8 cellular contexts compared by ENCODE assay signal in the genomic region with DNA sequence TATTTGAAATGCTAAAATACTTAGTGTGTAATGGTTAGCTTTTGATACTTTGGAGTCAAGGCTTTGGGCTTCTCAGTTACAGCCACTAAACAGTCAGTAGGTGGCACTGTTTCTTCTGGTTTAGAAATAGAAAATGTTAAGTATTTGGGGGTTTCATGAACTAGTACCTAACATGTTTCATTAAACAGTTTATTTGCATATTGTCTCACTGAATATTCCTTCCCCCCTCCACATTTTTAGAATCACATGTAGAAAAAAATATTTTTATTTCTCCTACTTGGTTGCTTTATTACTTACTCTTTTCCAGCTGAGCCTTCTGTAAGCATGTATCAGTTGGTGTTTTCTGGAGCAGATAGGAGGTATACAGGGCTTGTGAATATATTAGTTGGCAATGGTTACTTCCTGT. TPM values are rescaled to one million over a fixed set of nuclear protein-coding genes. Genes with fewer than 3 reads are reported as not detected.
DNase-seq lines count a peak whose midpoint lies in the region; ATAC-seq and TF ChIP-seq lines count a peak whose summit lies in the region.

No MANE protein-coding gene starts in this region.

- POLR2A ChIA-PET in RWPE1 (lab: Yijun Ruan, JAX; ENCODE audit: low non-redundant PET) = no interaction called here

- no peak for TF ChIP-seq POLR2A in ovary (IDR thresholded peaks at IDR 0.05)

- CTCF ChIA-PET in RWPE1 (lab: Yijun Ruan, JAX) = interaction anchor here (0.6 to 1.3 kb wide), 20 partner anchors 11 to 663 kb away, joined by 3 to 8 read pairs (median 4); partner anchors contain the start of gene IPO11

- TF ChIP-seq CTCF in RWPE1 (conservative IDR thresholded peaks at IDR 0.05; ENCODE audit: low read depth) (peak; percentile 89), fibroblast of lung (conservative IDR thresholded peaks at IDR 0.05 in 1 of 2, IDR thresholded peaks at IDR 0.05 in 1 of 2; ENCODE audit: low read depth in 1 of 2, low read length in 2 of 2) (peak; percentile 71 to 87), ovary (IDR thresholded peaks at IDR 0.05) (peak; percentile 48 to 72 (median 65))

- H3K27me3 ChIP-seq in fibroblast of lung (ENCODE audit: control insufficient read depth, insufficient read depth, low read length) (no peaks in the 10 kb centered on the region), ovary (no peaks in the 10 kb centered on the region)

- H2AFZ ChIP-seq in fibroblast of lung (ENCODE audit: low read length) = no peak overlapping the region

- no peak overlapping the region for H3K4me2 ChIP-seq in fibroblast of lung (ENCODE audit: extremely low read depth, insufficient read depth, low read length)

- H3K36me3 ChIP-seq in fibroblast of lung (ENCODE audit: control insufficient read depth, insufficient read depth, low read length) (no peaks in the 10 kb centered on the region), ovary (no peaks in the 10 kb centered on the region)

- intact Hi-C loops in ovary (cut with DNase I) = loop anchor here in 2 of 4 donors (5.0 to 10.0 kb wide), 2 partner anchors 314 to 1502 kb away; partner anchors contain the start of gene HTR1A (in 1 of the 2)

- H3K4me3 ChIP-seq in fibroblast of lung (replicated peaks in 1 of 4; ENCODE audit: control extremely low read depth in 1 of 4, insufficient read depth in 1 of 4, low read depth in 3 of 4, low read length in 4 of 4) = no peak overlapping the region
- H3K4me3 ChIP-seq in ovary = no peak overlapping the region

- H3K79me2 ChIP-seq in fibroblast of lung (ENCODE audit: control insufficient read depth, insufficient read depth, low read length) = no peaks in the 10 kb centered on the region

- no peaks in the 10 kb centered on the region for H3K9me3 ChIP-seq in fibroblast of lung (ENCODE audit: control insufficient read depth, insufficient read depth, low read depth, low read length)
- H3K9me3 ChIP-seq in ovary = no peaks in the 10 kb centered on the region

- no peaks in the 10 kb centered on the region for H4K20me1 ChIP-seq in fibroblast of lung (ENCODE audit: control insufficient read depth, extremely low read depth, insufficient read depth, low read length)

- H3K27ac ChIP-seq in RWPE1 (no peak overlapping the region), fibroblast of lung (ENCODE audit: insufficient read depth, low read length) (no peak overlapping the region), ovary (peak overlapping the region in 1 of 2 donors; percentile 9)

- no peak overlapping the region for H3K9ac ChIP-seq in fibroblast of lung (ENCODE audit: insufficient read depth, low read length)

- DNase-seq in SIG-M5 treated with dmso at 0.1 percent for 504 hours (lab: John Stamatoyannopoulos, UW; ENCODE audit: unreplicated experiment) = peak; percentile 61
- DNase-seq in SIG-M5 (lab: John Stamatoyannopoulos, UW) = no peak
- DNase-seq in RWPE1 (ENCODE audit: low spot score) = peak; percentile 23
- DNase-seq in fibroblast of lung (ENCODE audit: low read depth in 2 of 2) = peak; percentile 51 to 75
- no peak for DNase-seq in ovary
- no peak for DNase-seq in activated naive CD4-positive, alpha-beta T cell (lab: John Stamatoyannopoulos, UW)

- TF ChIP-seq EP300 in ovary (IDR thresholded peaks at IDR 0.05) = no peak

- H3K4me1 ChIP-seq in fibroblast of lung (ENCODE audit: control insufficient read depth, extremely low read depth, insufficient read depth, low read length) (no peaks in the 10 kb centered on the region), ovary (ENCODE audit: insufficient read depth) (peaks cover 4% of the 10 kb centered on the region)

- peak; percentile 82 for ATAC-seq in GM21515 (IDR thresholded peaks at IDR 0.05; ENCODE audit: unreplicated experiment)
- ATAC-seq in HG03571 (IDR thresholded peaks at IDR 0.05; ENCODE audit: unreplicated experiment) = peak; percentile 81

RNA-seq across cellular contexts. Expression of gene IPO11, which starts 48.0 kb away (rescaled TPM):
- total RNA-seq in fibroblast of lung (23.6 and 28.2 TPM in 2 replicates), ovary (10 to 100 TPM; 22.5 to 40.3 (median 26.4) TPM)
- polyA plus RNA-seq in fibroblast of lung (19.9 and 20.2 TPM in 2 replicates), ovary (10 to 100 TPM; 10.4 to 23.3 TPM)
- polyA plus RNA-seq in fibroblast of lung (2012) = 14.2 and 18.5 TPM in 2 replicates
- polyA minus RNA-seq in fibroblast of lung (ENCODE audit: low replicate concordance) = 28.7 and 64.4 TPM in 2 replicates

RNA-seq across cellular contexts. Expression of gene DIMT1, which starts 56.9 kb away (rescaled TPM):
- total RNA-seq in fibroblast of lung = 20.8 and 26.4 TPM in 2 replicates
- 40.2 and 41.3 TPM in 2 replicates for polyA plus RNA-seq in fibroblast of lung
- polyA plus RNA-seq in fibroblast of lung (2012) = 26.2 and 31.9 TPM in 2 replicates
- polyA minus RNA-seq in fibroblast of lung (ENCODE audit: low replicate concordance) = 0.79 and 2.1 TPM in 2 replicates
- total RNA-seq in ovary = 10 to 100 TPM; 17.9 to 29.6 (median 21.7) TPM
- polyA plus RNA-seq in ovary = 10 to 100 TPM; 18.0 to 22.9 TPM

Comparison
In these comparisons a context has a peak if more than half of its experiments do, and no peak if none do; other contexts are left out.
1. DNase-seq: peak in SIG-M5 treated with dmso at 0.1 percent for 504 hours (single experiment), RWPE1 (single experiment) and fibroblast of lung (2 of 2); none in SIG-M5 (single experiment), ovary (0 of 5) and activated naive CD4-positive, alpha-beta T cell (0 of 4).
2. Peak in every context shown above with its lines, with median percentiles within 50 percentile points of each other: CTCF ChIP-seq.